Comparison of ENCODE assay signal across 14 cellular contexts in genomic region chr1:7388141-7388487, GRCh38.
DNase-seq lines count a peak whose midpoint lies in the region; ATAC-seq and TF ChIP-seq lines count a peak whose summit lies in the region.
"Had no signal": no experiment of that assay in that cellular context is flagged by ENCODE, and none has a peak within 500 bp of the region (broad histone marks: within the 10 kb centered on the region; RNA-seq: fewer than 3 reads in every experiment).

No MANE protein-coding gene starts in this region.

- no peaks in the 10 kb centered on the region for H3K36me3 ChIP-seq in suprapubic skin

- CTCF ChIA-PET in activated naive CD4-positive, alpha-beta T cell treated with anti-CD3 and anti-CD28 coated beads, Interleukin-2, amount 10 ng/mL, durations not matched to agents 7 days and 5 days (lab: Charles Lee) = no interaction called here

- peaks cover 32% of the 10 kb centered on the region for H3K4me1 Mint-ChIP-seq in neural crest cell
- no peaks in the 10 kb centered on the region for H3K4me1 Mint-ChIP-seq in activated naive CD4-positive, alpha-beta T cell treated with anti-CD3 and anti-CD28 coated beads, Interleukin-2, amount 10 ng/mL, durations not matched to agents 7 days and 5 days
- H3K4me1 Mint-ChIP-seq: activated T-helper 17 cell treated with anti-CD3 and anti-CD28 coated beads, Interleukin-2, amount 50 U/mL, for 72 hours had no signal

- no peak overlapping the region for H3K27ac ChIP-seq in suprapubic skin

- H3K27me3 Mint-ChIP-seq in neural crest cell (ENCODE audit: low read depth) = no peaks in the 10 kb centered on the region
- no peaks in the 10 kb centered on the region for H3K27me3 Mint-ChIP-seq in activated naive CD4-positive, alpha-beta T cell treated with anti-CD3 and anti-CD28 coated beads, Interleukin-2, amount 10 ng/mL, durations not matched to agents 7 days and 5 days

- TF ChIP-seq EP300 in suprapubic skin (IDR thresholded peaks at IDR 0.05) = no peak

- no peaks in the 10 kb centered on the region for H3K27me3 ChIP-seq in suprapubic skin

- no peaks in the 10 kb centered on the region for H3K9me3 ChIP-seq in suprapubic skin

- DNase-seq in NCI-H748 (lab: John Stamatoyannopoulos, UW; ENCODE audit: unreplicated experiment) (peak; percentile 52), NCI-H748 treated with DMSO at 0.1 percent for 48 hours (lab: John Stamatoyannopoulos, UW) (no peak), Right ventricle myocardium superior (peak; percentile 62), neural crest cell (ENCODE audit: low read depth, low spot score) (no peak), suprapubic skin (ENCODE audit: low spot score in 2 of 2) (peak; percentile 52 to 54)
- no peak for DNase-seq in stimulated activated CD4-positive, alpha-beta T cell treated with anti-CD3 and anti-CD28 coated beads, Interleukin-4, amount 100 ng/mL, for 1 hour
- DNase-seq in activated naive CD4-positive, alpha-beta T cell treated with anti-CD3 and anti-CD28 coated beads, Interleukin-2, amount 10 ng/mL, durations not matched to agents 7 days and 5 days = no peak
- DNase-seq: activated CD4-positive, alpha-beta T cell treated with anti-CD3 and anti-CD28 coated beads for 4 hours; Kasumi-1; NCI-H1694; stimulated activated naive CD4-positive, alpha-beta T cell treated with Interleukin-2 at 50 U/mL for 16 hours had no signal

- TF ChIP-seq CTCF in neural crest cell (conservative IDR thresholded peaks at IDR 0.05) (no peak), suprapubic skin (IDR thresholded peaks at IDR 0.05) (no peak)

- no peaks in the 10 kb centered on the region for H3K9me3 Mint-ChIP-seq in neural crest cell
- H3K9me3 Mint-ChIP-seq in activated naive CD4-positive, alpha-beta T cell treated with anti-CD3 and anti-CD28 coated beads, Interleukin-2, amount 10 ng/mL, durations not matched to agents 7 days and 5 days = no peaks in the 10 kb centered on the region
- H3K9me3 Mint-ChIP-seq: activated T-helper 17 cell treated with anti-CD3 and anti-CD28 coated beads, Interleukin-2, amount 50 U/mL, for 72 hours; CD8-positive, alpha-beta T cell had no signal

- no peak for TF ChIP-seq POLR2A in suprapubic skin (IDR thresholded peaks at IDR 0.05)

- ATAC-seq in Right ventricle myocardium superior (ENCODE audit: poor library complexity) (peak; percentile 62), HG03159 (IDR thresholded peaks at IDR 0.05; ENCODE audit: unreplicated experiment) (no peak)
- ATAC-seq: activated T-helper 17 cell treated with anti-CD3 and anti-CD28 coated beads, Interleukin-2, amount 50 U/mL, for 72 hours; CD8-positive, alpha-beta T cell had no signal

- H3K27ac Mint-ChIP-seq in neural crest cell (ENCODE audit: unreplicated experiment) = peak overlapping the region; percentile 27
- H3K27ac Mint-ChIP-seq in activated naive CD4-positive, alpha-beta T cell treated with anti-CD3 and anti-CD28 coated beads, Interleukin-2, amount 10 ng/mL, durations not matched to agents 7 days and 5 days = no peak overlapping the region
- H3K27ac Mint-ChIP-seq: activated T-helper 17 cell treated with anti-CD3 and anti-CD28 coated beads, Interleukin-2, amount 50 U/mL, for 72 hours; CD8-positive, alpha-beta T cell had no signal

- no peaks in the 10 kb centered on the region for H3K36me3 Mint-ChIP-seq in neural crest cell (ENCODE audit: low read depth)
- no peaks in the 10 kb centered on the region for H3K36me3 Mint-ChIP-seq in activated naive CD4-positive, alpha-beta T cell treated with anti-CD3 and anti-CD28 coated beads, Interleukin-2, amount 10 ng/mL, durations not matched to agents 7 days and 5 days
- H3K36me3 Mint-ChIP-seq: CD8-positive, alpha-beta T cell had no signal

- peaks cover 17% of the 10 kb centered on the region for H3K4me1 ChIP-seq in suprapubic skin

- intact Hi-C loops in Right ventricle myocardium superior (cut with DNase I) = no loop called here

- H3K4me3 ChIP-seq in suprapubic skin = no peak overlapping the region

- no peak overlapping the region for H3K4me3 Mint-ChIP-seq in neural crest cell
- H3K4me3 Mint-ChIP-seq in activated naive CD4-positive, alpha-beta T cell treated with anti-CD3 and anti-CD28 coated beads, Interleukin-2, amount 10 ng/mL, durations not matched to agents 7 days and 5 days = no peak overlapping the region
- H3K4me3 Mint-ChIP-seq: activated T-helper 17 cell treated with anti-CD3 and anti-CD28 coated beads, Interleukin-2, amount 50 U/mL, for 72 hours; CD8-positive, alpha-beta T cell had no signal

- 47% methylated on average over 11 of the region's 11 CpGs for WGBS in suprapubic skin

Comparison
In these comparisons a context has a peak if more than half of its experiments do, and no peak if none do; other contexts are left out.
1. DNase-seq: peak in NCI-H748 (single experiment), Right ventricle myocardium superior (single experiment) and suprapubic skin (2 of 2); none in NCI-H748 treated with DMSO at 0.1 percent for 48 hours (single experiment), neural crest cell (single experiment), stimulated activated CD4-positive, alpha-beta T cell treated with anti-CD3 and anti-CD28 coated beads, Interleukin-4, amount 100 ng/mL, for 1 hour (single experiment) and activated naive CD4-positive, alpha-beta T cell treated with anti-CD3 and anti-CD28 coated beads, Interleukin-2, amount 10 ng/mL, durations not matched to agents 7 days and 5 days (single experiment).